In the genomic region with DNA sequence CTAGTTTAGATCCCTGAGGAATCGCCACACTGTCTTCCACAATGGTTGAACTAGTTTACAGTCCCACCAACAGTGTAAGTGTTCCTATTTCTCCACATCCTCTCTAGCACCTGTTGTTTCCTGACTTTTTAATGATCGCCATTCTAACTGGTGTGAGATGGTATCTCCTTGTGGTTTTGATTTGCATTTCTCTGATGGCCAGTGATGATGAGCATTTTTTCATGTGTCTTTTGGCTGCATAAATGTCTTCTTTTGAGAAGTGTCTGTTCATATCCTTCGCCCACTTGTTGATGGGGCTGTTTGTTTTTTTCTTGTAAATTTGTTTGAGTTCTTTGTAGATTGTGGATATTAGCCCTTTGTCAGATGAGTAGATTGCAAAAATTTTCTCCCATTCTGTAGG, we compare ENCODE assay signal across 1 cellular context. TPM values are rescaled to one million over a fixed set of nuclear protein-coding genes. Genes with fewer than 3 reads are reported as not detected.
"Had no signal": no experiment of that assay in that cellular context is flagged by ENCODE, and none has a peak within 500 bp of the region (broad histone marks: within the 10 kb centered on the region; RNA-seq: fewer than 3 reads in every experiment).

No MANE protein-coding gene starts in this region.

RNA-seq across cellular contexts. Expression of gene CDNF, which starts 27.0 kb away (rescaled TPM):
- total RNA-seq: HT-29 had no signal
